ENCODE assay signal across 1 cellular context in genomic region chr9:98192503-98193335, GRCh38.
TF ChIP-seq lines count a peak whose summit lies in the region.

Gene CORO2A (minus strand): TSS chr9:98192637. CDS start chr9:98157660, 34,977 bp downstream.

TF ChIP-seq in HepG2, 621 proteins besides CTCF, POLR2A, EP300 and RAD21 (continued from another document and continues in another):
- TF ChIP-seq TFDP1 (CRISPR knock-in tag; IDR thresholded peaks at IDR 0.05; ENCODE audit: borderline replicate concordance) (peak; percentile 49; the same call in 1 of the 2 replicates), KDM3A (CRISPR knock-in tag; IDR thresholded peaks at IDR 0.05; ENCODE audit: low read depth) (peak; percentile 43; the same call in 1 of the 2 replicates), CREM (IDR thresholded peaks at IDR 0.05) (no peak), CREM (CRISPR knock-in tag; IDR thresholded peaks at IDR 0.05) (0 out of 2 replicates have a peak, but pooled peaks have one; percentile 26), SOX6 (IDR thresholded peaks at IDR 0.05) (no peak), SOX6 (CRISPR knock-in tag; IDR thresholded peaks at IDR 0.05) (peak; percentile 78), GATAD2A (CRISPR knock-in tag; IDR thresholded peaks at IDR 0.05) (peak; percentile 48), TAF1 (CRISPR knock-in tag; IDR thresholded peaks at IDR 0.05) (peak; percentile 57; the same call in 1 of the 2 replicates), NRL (CRISPR knock-in tag; IDR thresholded peaks at IDR 0.05; ENCODE audit: borderline replicate concordance) (peak; percentile 80; the same call in 1 of the 2 replicates), CHD2 (IDR thresholded peaks at IDR 0.05; ENCODE audit: low read depth, low read length) (no peak), PHF20 (CRISPR knock-in tag; IDR thresholded peaks at IDR 0.05) (peak; percentile 29; the same call in 1 of the 2 replicates), ZBTB40 (IDR thresholded peaks at IDR 0.05) (no peak), ZBTB40 (CRISPR knock-in tag; IDR thresholded peaks at IDR 0.05) (peak; percentile 48; the same call in 1 of the 2 replicates), ZFP62 (CRISPR knock-in tag; IDR thresholded peaks at IDR 0.05) (no peak), HNF4G (IDR thresholded peaks at IDR 0.05; ENCODE audit: borderline replicate concordance, low read depth, low read length) (peak; percentile 34; the same call in 1 of the 2 replicates), HNF4G (CRISPR knock-in tag; IDR thresholded peaks at IDR 0.05; ENCODE audit: borderline replicate concordance, low read depth) (peak; percentile 67; the same call in 1 of the 2 replicates), REXO4 (CRISPR knock-in tag; IDR thresholded peaks at IDR 0.05; ENCODE audit: borderline replicate concordance) (no peak), ZGPAT (CRISPR knock-in tag; IDR thresholded peaks at IDR 0.05) (peak; percentile 81), ERF (CRISPR knock-in tag; IDR thresholded peaks at IDR 0.05) (peak; percentile 77; the same call in 1 of the 2 replicates), MEF2D (CRISPR knock-in tag; IDR thresholded peaks at IDR 0.05) (0 out of 2 replicates have a peak, but pooled peaks have one; percentile 48), ZNF513 (CRISPR knock-in tag; conservative IDR thresholded peaks at IDR 0.05) (0 out of 2 replicates have a peak, but pooled peaks have one; percentile 9), SMAD3 (CRISPR knock-in tag; IDR thresholded peaks at IDR 0.05) (peak; percentile 40; the same call in 1 of the 2 replicates), SIN3B (IDR thresholded peaks at IDR 0.05; ENCODE audit: low read length) (no peak), ZSCAN5A (CRISPR knock-in tag; IDR thresholded peaks at IDR 0.05; ENCODE audit: borderline replicate concordance) (no peak; the same call in 1 of the 2 replicates), ZNF619 (CRISPR knock-in tag; IDR thresholded peaks at IDR 0.05) (no peak; the same call in 1 of the 2 replicates), MEIS1 (CRISPR knock-in tag; IDR thresholded peaks at IDR 0.05; ENCODE audit: borderline replicate concordance) (no peak; the same call in 1 of the 2 replicates), ZNF253 (CRISPR knock-in tag; IDR thresholded peaks at IDR 0.05; ENCODE audit: borderline replicate concordance) (no peak), ZC3H13 (CRISPR knock-in tag; IDR thresholded peaks at IDR 0.05) (no peak), HDAC2 (CRISPR knock-in tag; IDR thresholded peaks at IDR 0.05) (peak; percentile 50), KDM2A (CRISPR knock-in tag; IDR thresholded peaks at IDR 0.05; ENCODE audit: borderline replicate concordance, low read depth) (peak; percentile 73; the same call in 1 of the 2 replicates), CHCHD3 (CRISPR knock-in tag; IDR thresholded peaks at IDR 0.05) (no peak), ZNF160 (CRISPR knock-in tag; IDR thresholded peaks at IDR 0.05) (peak; percentile 84; the same call in 1 of the 2 replicates), ZSCAN31 (CRISPR knock-in tag; IDR thresholded peaks at IDR 0.05; ENCODE audit: low read depth) (0 out of 2 replicates have a peak, but pooled peaks have one; percentile 30), HDAC1 (CRISPR knock-in tag; IDR thresholded peaks at IDR 0.05) (peak; percentile 79), MNT (IDR thresholded peaks at IDR 0.05) (no peak), ZFY (CRISPR knock-in tag; IDR thresholded peaks at IDR 0.05) (peak; percentile 75), UBTF (CRISPR knock-in tag; IDR thresholded peaks at IDR 0.05) (peak; percentile 98), PHB2 (IDR thresholded peaks at IDR 0.05; ENCODE audit: partially characterized antibody) (no peak), KDM5A (IDR thresholded peaks at IDR 0.05; ENCODE audit: borderline replicate concordance, low read length) (peak; percentile 25; the same call in 1 of the 2 replicates), ZNF317 (CRISPR knock-in tag; IDR thresholded peaks at IDR 0.05) (peak; percentile 60; the same call in 1 of the 2 replicates), ARID2 (CRISPR knock-in tag; IDR thresholded peaks at IDR 0.05; ENCODE audit: borderline replicate concordance) (no peak), HOXA3 (CRISPR knock-in tag; IDR thresholded peaks at IDR 0.05) (peak; percentile 53; the same call in 1 of the 2 replicates), ZNF598 (CRISPR knock-in tag; IDR thresholded peaks at IDR 0.05; ENCODE audit: borderline replicate concordance) (peak; percentile 52; the same call in 1 of the 2 replicates), ZNF10 (CRISPR knock-in tag; IDR thresholded peaks at IDR 0.05; ENCODE audit: borderline replicate concordance, low read depth) (no peak), ZNF563 (CRISPR knock-in tag; IDR thresholded peaks at IDR 0.05) (peak; percentile 52; the same call in 1 of the 2 replicates), HOXD1 (CRISPR knock-in tag; IDR thresholded peaks at IDR 0.05) (0 out of 2 replicates have a peak, but pooled peaks have one; percentile 18), POLR2G (IDR thresholded peaks at IDR 0.05; ENCODE audit: low read depth, low read length) (peak; percentile 84), ZKSCAN1 (IDR thresholded peaks at IDR 0.05; ENCODE audit: low read length) (no peak), FOXP1 (IDR thresholded peaks at IDR 0.05) (no peak), FOXP1 (CRISPR knock-in tag; IDR thresholded peaks at IDR 0.05) (no peak)
